In the genomic region with DNA sequence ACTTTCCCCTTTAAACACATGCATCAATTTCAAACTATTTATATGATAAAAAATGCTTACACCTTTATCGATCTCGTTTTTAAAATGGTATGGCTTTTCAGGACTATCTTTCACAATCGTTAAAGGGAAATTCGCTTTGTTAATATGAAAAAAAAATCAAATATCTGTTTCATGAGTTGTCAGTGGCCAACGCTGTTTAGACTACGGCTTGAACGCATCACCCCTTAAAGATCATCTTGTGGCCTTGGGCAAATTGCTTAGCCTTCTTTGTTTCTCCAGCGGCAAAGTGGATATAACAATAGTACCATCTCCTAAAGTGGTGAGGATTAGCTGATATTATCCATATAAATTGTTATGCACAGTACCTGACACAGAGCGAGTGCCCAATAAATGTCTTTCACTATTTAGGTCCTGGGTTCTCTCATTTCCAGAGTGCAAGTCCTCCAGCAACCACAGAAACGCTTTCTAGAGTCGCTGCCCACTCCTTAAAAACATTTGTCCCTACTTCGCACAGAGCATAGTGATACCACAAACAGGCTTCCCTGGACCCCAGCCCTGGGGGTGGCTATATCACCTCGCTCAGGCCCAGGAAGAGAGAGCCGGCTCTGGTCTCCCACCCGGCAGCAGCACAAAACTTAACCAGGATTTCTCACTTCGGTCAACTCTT, we compare ENCODE assay signal across 8 cellular contexts. TPM values are rescaled to one million over a fixed set of nuclear protein-coding genes. Genes with fewer than 3 reads are reported as not detected.
A peak's percentile ranks its signal among the peaks of the same experiment; 100 is the strongest.
DNase-seq lines count a peak whose midpoint lies in the region; ATAC-seq, FAIRE-seq and TF ChIP-seq lines count a peak whose summit lies in the region.

No MANE protein-coding gene starts in this region.

- H3K27ac ChIP-seq in Panc1 (ENCODE audit: low read length) = peak overlapping the region; percentile 96
- H3K27ac ChIP-seq in epithelial cell of prostate = peak overlapping the region; percentile 88

- peak overlapping the region; percentile 95 for H3K4me3 Mint-ChIP-seq in activated naive CD4-positive, alpha-beta T cell treated with anti-CD3 and anti-CD28 coated beads for 36 hours

- H3K27me3 Mint-ChIP-seq in activated naive CD4-positive, alpha-beta T cell treated with anti-CD3 and anti-CD28 coated beads for 36 hours (ENCODE audit: low read depth) = no peaks in the 10 kb centered on the region

- peak; percentile 1 for ATAC-seq in Panc1

- H3K27ac Mint-ChIP-seq in activated naive CD4-positive, alpha-beta T cell treated with anti-CD3 and anti-CD28 coated beads for 36 hours = peak overlapping the region; percentile 91

- BruUV-seq in Panc1 (replicated peaks; lab: Mats Ljungman, UMichigan) = TSS peak; percentile 85

- TF ChIP-seq POLR2A in GM12891 (IDR thresholded peaks at IDR 0.05; ENCODE audit: low read depth, low read length) = no peak

- in situ Hi-C loops in Panc1 (cut with HindIII; ENCODE audit: low pct_unique_long_range_greater_than_20kb, low sequenced_read_pairs) = no loop called here
- in situ Hi-C loops in ACHN (cut with HindIII; ENCODE audit: low pct_ligation_motif_present, low pct_unique_long_range_greater_than_20kb, low sequenced_read_pairs) = no loop called here

- no peak for FAIRE-seq in GM12891 (lab: Jason Lieb, UNC)

- peak overlapping the region; percentile 75 for H2AFZ ChIP-seq in neuron (ENCODE audit: low read depth, low read length)

- CTCF ChIA-PET in activated naive CD4-positive, alpha-beta T cell treated with anti-CD3 and anti-CD28 coated beads for 36 hours (lab: Charles Lee) = interaction anchor here (1.2 kb wide), 1 partner anchor 15 kb away, joined by 3 read pairs; no protein-coding TSS in a partner anchor
- CTCF ChIA-PET in Panc1 (lab: Charles Lee) = no interaction called here

- H3K4me1 Mint-ChIP-seq in activated naive CD4-positive, alpha-beta T cell treated with anti-CD3 and anti-CD28 coated beads for 36 hours (ENCODE audit: low read depth) = peaks cover 21% of the 10 kb centered on the region

- H3K4me1 ChIP-seq in Panc1 (ENCODE audit: control insufficient read depth, insufficient read depth, low read length) = peaks cover 14% of the 10 kb centered on the region; the same call in 1 of the 2 replicates
- H3K4me1 ChIP-seq in neuron (ENCODE audit: insufficient read depth, low read length) = peaks cover 14% of the 10 kb centered on the region

- H3K4me3 ChIP-seq in Panc1 (ENCODE audit: low read depth in 2 of 2, low read length in 2 of 2) (peak overlapping the region; percentile 83 to 91), neuron (ENCODE audit: low read length) (peak overlapping the region; percentile 58)

- peaks cover 7% of the 10 kb centered on the region for H3K36me3 Mint-ChIP-seq in activated naive CD4-positive, alpha-beta T cell treated with anti-CD3 and anti-CD28 coated beads for 36 hours (ENCODE audit: low read depth)

- H3K36me3 ChIP-seq in Panc1 (ENCODE audit: control insufficient read depth, insufficient read depth, low read length) = peaks cover 5% of the 10 kb centered on the region; the same call in 1 of the 2 replicates
- H3K36me3 ChIP-seq in neuron (ENCODE audit: insufficient read depth, low read length) = no peaks in the 10 kb centered on the region

- POLR2A ChIA-PET in Panc1 (lab: Charles Lee) = interaction anchor here (0.8 kb wide), 1 partner anchor 240 kb away, joined by 5 read pairs; no protein-coding TSS in a partner anchor

- H3K27me3 ChIP-seq in Panc1 (ENCODE audit: control insufficient read depth, insufficient read depth, low read length) (no peaks in the 10 kb centered on the region), neuron (ENCODE audit: insufficient read depth, low read length) (peaks cover 39% of the 10 kb centered on the region)

- H3K9me3 Mint-ChIP-seq in activated naive CD4-positive, alpha-beta T cell treated with anti-CD3 and anti-CD28 coated beads for 36 hours = no peaks in the 10 kb centered on the region

- DNase-seq in activated naive CD4-positive, alpha-beta T cell treated with anti-CD3 and anti-CD28 coated beads for 36 hours = no peak
- DNase-seq in activated naive CD4-positive, alpha-beta T cell (lab: John Stamatoyannopoulos, UW) = no peak
- DNase-seq in Panc1 (ENCODE audit: low read depth, low spot score) = peak; percentile 12
- no peak for DNase-seq in epithelial cell of prostate (ENCODE audit: low read depth, low spot score)
- no peak for DNase-seq in GM12891 (ENCODE audit: insufficient read length, low spot score)
- DNase-seq in cerebellar cortex (ENCODE audit: low spot score) = no peak
- no peak for DNase-seq in ACHN

- no peak for TF ChIP-seq CTCF in Panc1 (IDR thresholded peaks at IDR 0.05)

- intact Hi-C loops in activated naive CD4-positive, alpha-beta T cell treated with anti-CD3 and anti-CD28 coated beads for 36 hours (cut with micrococcal nuclease) = loop anchor here (1.0 to 5.0 kb wide), 10 partner anchors 17 to 1780 kb away; a partner anchor contains a TSS
- intact Hi-C loops in Panc1 (cut with micrococcal nuclease; ENCODE audit: unreplicated experiment) = loop anchor here (2.0 to 5.0 kb wide), 2 partner anchors 41 to 60 kb away; no protein-coding TSS in a partner anchor

- H3K9me3 ChIP-seq in Panc1 (ENCODE audit: control insufficient read depth, insufficient read depth, low read depth, low read length) = no peaks in the 10 kb centered on the region
- H3K9me3 ChIP-seq in neuron (ENCODE audit: low read length) = no peaks in the 10 kb centered on the region

TF ChIP-seq in GM12891, 5 proteins besides CTCF, POLR2A, EP300 and RAD21:
- TF ChIP-seq POU2F2 (IDR thresholded peaks at IDR 0.05; ENCODE audit: low read depth, low read length) = no peak
- no peak for TF ChIP-seq POLR2AphosphoS5 (IDR thresholded peaks at IDR 0.05; ENCODE audit: low read depth, low read length)
- TF ChIP-seq TAF1 (IDR thresholded peaks at IDR 0.05; ENCODE audit: low read depth, low read length) = no peak
- TF ChIP-seq PAX5 (IDR thresholded peaks at IDR 0.05; ENCODE audit: insufficient read depth, low read length, severe bottlenecking) = no peak
- TF ChIP-seq SPI1 (IDR thresholded peaks at IDR 0.05; ENCODE audit: low read depth, low read length) = no peak

RNA-seq across cellular contexts. Expression of a gene that starts 0.9 kb away (rescaled TPM):
- 10 to 100 TPM; 18.2 to 20.5 TPM for total RNA-seq in activated naive CD4-positive, alpha-beta T cell treated with anti-CD3 and anti-CD28 coated beads for 36 hours
- 89.4 TPM for total RNA-seq in Panc1 (2021; ENCODE audit: unreplicated experiment)
- 63.3 TPM for polyA plus RNA-seq in Panc1 (2012; ENCODE audit: insufficient read length)
- polyA plus RNA-seq in GM12891 (2012; ENCODE audit: low read depth, missing spikeins) = 14.5 TPM
